ENCODE assay signal across 16 cellular contexts in genomic region chr19:4361152-4362037, GRCh38. TPM values are rescaled to one million over a fixed set of nuclear protein-coding genes. Genes with fewer than 3 reads are reported as not detected.
DNase-seq lines count a peak whose midpoint lies in the region; ATAC-seq and TF ChIP-seq lines count a peak whose summit lies in the region.
"Had no signal": no experiment of that assay in that cellular context is flagged by ENCODE, and none has a peak within 500 bp of the region (broad histone marks: within the 10 kb centered on the region; RNA-seq: fewer than 3 reads in every experiment).

No MANE protein-coding gene starts in this region.

- H3K4me1 ChIP-seq in HUES6 (ENCODE audit: control insufficient read depth, insufficient read depth, low read length) (peaks cover 20% of the 10 kb centered on the region), ectodermal cell (ENCODE audit: control insufficient read depth, insufficient read depth, low read length) (peaks cover 21% of the 10 kb centered on the region), foreskin keratinocyte (no peaks in the 10 kb centered on the region)
- H3K4me1 ChIP-seq: heart right ventricle had no signal

- no peaks in the 10 kb centered on the region for H3K79me2 ChIP-seq in neural cell (replicated peaks; ENCODE audit: insufficient read depth, low read length)

- H3K36me3 ChIP-seq in HUES6 (ENCODE audit: control insufficient read depth, insufficient read depth, low read length) (peaks cover 80% of the 10 kb centered on the region), ectodermal cell (ENCODE audit: control insufficient read depth, insufficient read depth, low read length) (peaks cover 31% of the 10 kb centered on the region), neural cell (ENCODE audit: insufficient read depth, low read length) (no peaks in the 10 kb centered on the region)

- WGBS in ectodermal cell, 2 experiments = 88 to 89% methylated on average over 49 of the region's 49 CpGs

- no peak for TF ChIP-seq RAD21 in neural cell (conservative IDR thresholded peaks at IDR 0.05)

- H3K9ac ChIP-seq in HUES6 (ENCODE audit: low read length) (peak overlapping the region; percentile 22), neural cell (ENCODE audit: low read length) (no peak overlapping the region)

- H3K9me3 ChIP-seq in HUES6 (ENCODE audit: control insufficient read depth, insufficient read depth, low read depth, low read length) = no peaks in the 10 kb centered on the region
- no peaks in the 10 kb centered on the region for H3K9me3 ChIP-seq in ectodermal cell (ENCODE audit: control insufficient read depth, low read length)
- H3K9me3 ChIP-seq in neural cell (ENCODE audit: low read length) = no peaks in the 10 kb centered on the region
- H3K9me3 ChIP-seq: heart right ventricle, thoracic aorta had no signal

- ATAC-seq in HG03159 (IDR thresholded peaks at IDR 0.05; ENCODE audit: unreplicated experiment) = no peak
- ATAC-seq in HG03571 (IDR thresholded peaks at IDR 0.05; ENCODE audit: unreplicated experiment) = no peak
- no peak for ATAC-seq in foreskin keratinocyte
- ATAC-seq in GM18517 (IDR thresholded peaks at IDR 0.05; ENCODE audit: unreplicated experiment) = no peak
- ATAC-seq: activated T-cell treated with anti-CD3 and anti-CD28 coated beads, Interleukin-2, amount 50 U/mL, for 4 hours had no signal

- no peaks in the 10 kb centered on the region for H3F3A ChIP-seq in neural cell (ENCODE audit: insufficient read depth, low read length, poor library complexity, severe bottlenecking)

- no peak overlapping the region for H3K4me2 ChIP-seq in neural cell (ENCODE audit: low read length)

- TF ChIP-seq EP300 in neural cell (conservative IDR thresholded peaks at IDR 0.05; ENCODE audit: poor library complexity, severe bottlenecking) = no peak

- no peaks in the 10 kb centered on the region for H4K20me1 ChIP-seq in neural cell (ENCODE audit: insufficient read depth)

- no peak overlapping the region for H2AFZ ChIP-seq in neural cell (ENCODE audit: low read depth, low read length)

- TF ChIP-seq CTCF in neural cell (IDR thresholded peaks at IDR 0.05; ENCODE audit: poor library complexity, severe bottlenecking) (no peak), foreskin keratinocyte (conservative IDR thresholded peaks at IDR 0.05) (no peak)

- DNase-seq in A172 (ENCODE audit: low spot score) (peak; percentile 96), foreskin keratinocyte (no peak)
- DNase-seq: activated CD4-positive, alpha-beta T cell treated with anti-CD3 and anti-CD28 coated beads, Interleukin-2, amount 50 U/mL, for 1 hour; activated naive CD8-positive, alpha-beta T cell treated with anti-CD3 and anti-CD28 coated beads, Interleukin-2, amount 10 ng/mL, durations not matched to agents 7 days and 5 days; activated T-cell treated with anti-CD3 and anti-CD28 coated beads, Interleukin-2, amount 50 U/mL, for 4 hours; heart right ventricle; left colon; T1000 had no signal

- H3K4me3 ChIP-seq in HUES6 (ENCODE audit: low read depth, low read length) (no peak overlapping the region), ectodermal cell (ENCODE audit: insufficient read depth, low read depth, low read length) (no peak overlapping the region), neural cell (ENCODE audit: low read length) (no peak overlapping the region)
- H3K4me3 ChIP-seq: heart right ventricle, thoracic aorta had no signal

- H3K27ac ChIP-seq in HUES6 (ENCODE audit: low read depth, low read length) = peak overlapping the region; percentile 75; the same call in 1 of the 2 replicates
- H3K27ac ChIP-seq in ectodermal cell (ENCODE audit: insufficient read depth, low read depth, low read length, poor library complexity, severe bottlenecking) = peak overlapping the region; percentile 40
- no peak overlapping the region for H3K27ac ChIP-seq in neural cell (ENCODE audit: low read length)
- H3K27ac ChIP-seq in foreskin keratinocyte = no peak overlapping the region
- H3K27ac ChIP-seq: epithelial cell of prostate, heart right ventricle, thoracic aorta had no signal

- H3K27me3 ChIP-seq in HUES6 (ENCODE audit: control insufficient read depth, insufficient read depth, low read length) (no peaks in the 10 kb centered on the region), ectodermal cell (ENCODE audit: control insufficient read depth, insufficient read depth, low read length, poor library complexity, severe bottlenecking) (no peaks in the 10 kb centered on the region), neural cell (ENCODE audit: insufficient read depth, low read depth, low read length) (no peaks in the 10 kb centered on the region), foreskin keratinocyte (no peaks in the 10 kb centered on the region)
- H3K27me3 ChIP-seq: heart right ventricle had no signal

- no peaks in the 10 kb centered on the region for H3K9me2 ChIP-seq in neural cell (ENCODE audit: insufficient read depth, low read length)

TF ChIP-seq in neural cell, 6 proteins besides CTCF, POLR2A, EP300 and RAD21:
- TF ChIP-seq TAF1 (IDR thresholded peaks at IDR 0.05; ENCODE audit: low read depth) (no peak), POLR2AphosphoS5 (IDR thresholded peaks at IDR 0.05) (peak; percentile 24)

RNA-seq across cellular contexts. Expression of gene MPND, which starts 18.0 kb away (rescaled TPM):
- 6.4 and 6.6 TPM in 2 replicates for total RNA-seq in A172 (2014; rRNA removed; shearing (Covaris generic))
- 36.6 TPM for polyA plus RNA-seq in ectodermal cell (2013, experiment 1 of 4)
- polyA plus RNA-seq in ectodermal cell (2013, experiment 2 of 4) = 42.0 TPM
- polyA plus RNA-seq in ectodermal cell (2013, experiment 3 of 4) = 29.8 TPM
- polyA plus RNA-seq in ectodermal cell (2013, experiment 4 of 4) = 33.9 TPM
- polyA plus RNA-seq in neural cell = 34.8 and 37.0 TPM in 2 replicates
- polyA minus RNA-seq in neural cell = 27.0 and 34.8 TPM in 2 replicates
- total RNA-seq in foreskin keratinocyte = 10.0 and 10.9 TPM in 2 replicates
- polyA plus RNA-seq in foreskin keratinocyte = 15.2 and 15.5 TPM in 2 replicates

RNA-seq across cellular contexts. Expression of gene STAP2, which starts 22.8 kb away (rescaled TPM):
- 73.5 and 96.1 TPM in 2 replicates for total RNA-seq in A172 (2014; rRNA removed; shearing (Covaris generic))
- 8.5 TPM for polyA plus RNA-seq in ectodermal cell (2013, experiment 1 of 4)
- 7.9 TPM for polyA plus RNA-seq in ectodermal cell (2013, experiment 2 of 4)
- 8.6 TPM for polyA plus RNA-seq in ectodermal cell (2013, experiment 3 of 4)
- polyA plus RNA-seq in ectodermal cell (2013, experiment 4 of 4) = 10.9 TPM
- polyA plus RNA-seq in neural cell (0.16 and 0.62 TPM in 2 replicates), foreskin keratinocyte (75.0 and 84.2 TPM in 2 replicates)
- 0.49 TPM in 1 of 2 replicates, not detected in the other for polyA minus RNA-seq in neural cell
- total RNA-seq in foreskin keratinocyte = 65.5 and 76.1 TPM in 2 replicates
- total RNA-seq: thoracic aorta had no signal

RNA-seq across cellular contexts. Expression of gene SH3GL1, which starts 39.0 kb away (rescaled TPM):
- total RNA-seq in A172 (2014; rRNA removed; shearing (Covaris generic)) = 94.0 and 137 TPM in 2 replicates
- 98.9 TPM for polyA plus RNA-seq in ectodermal cell (2013, experiment 1 of 4)
- polyA plus RNA-seq in ectodermal cell (2013, experiment 2 of 4) = 94.5 TPM
- 83.1 TPM for polyA plus RNA-seq in ectodermal cell (2013, experiment 3 of 4)
- 89.3 TPM for polyA plus RNA-seq in ectodermal cell (2013, experiment 4 of 4)
- polyA plus RNA-seq in neural cell (25.2 and 28.6 TPM in 2 replicates), foreskin keratinocyte (85.5 and 88.1 TPM in 2 replicates)
- 30.8 and 33.1 TPM in 2 replicates for polyA minus RNA-seq in neural cell
- 71.9 and 74.2 TPM in 2 replicates for total RNA-seq in foreskin keratinocyte

RNA-seq across cellular contexts. Expression of gene CHAF1A, which starts 41.0 kb away (rescaled TPM):
- total RNA-seq in A172 (2014; rRNA removed; shearing (Covaris generic)) = 37.8 and 52.7 TPM in 2 replicates
- polyA plus RNA-seq in ectodermal cell (2013, experiment 1 of 4) = 99.7 TPM
- polyA plus RNA-seq in ectodermal cell (2013, experiment 2 of 4) = 113 TPM
- polyA plus RNA-seq in ectodermal cell (2013, experiment 3 of 4) = 54.9 TPM
- 67.0 TPM for polyA plus RNA-seq in ectodermal cell (2013, experiment 4 of 4)
- polyA plus RNA-seq in neural cell = 3.1 and 9.4 TPM in 2 replicates
- polyA minus RNA-seq in neural cell = 7.5 and 11.4 TPM in 2 replicates
- total RNA-seq in foreskin keratinocyte = 35.5 and 41.6 TPM in 2 replicates
- 24.7 and 29.6 TPM in 2 replicates for polyA plus RNA-seq in foreskin keratinocyte

RNA-seq across cellular contexts. Expression of gene FSD1, which starts 57.0 kb away (rescaled TPM):
- total RNA-seq in A172 (2014; rRNA removed; shearing (Covaris generic)) = 43.2 and 61.1 TPM in 2 replicates
- 96.8 TPM for polyA plus RNA-seq in ectodermal cell (2013, experiment 1 of 4)
- 88.4 TPM for polyA plus RNA-seq in ectodermal cell (2013, experiment 2 of 4)
- polyA plus RNA-seq in ectodermal cell (2013, experiment 3 of 4) = 76.2 TPM
- polyA plus RNA-seq in ectodermal cell (2013, experiment 4 of 4) = 73.7 TPM
- polyA plus RNA-seq in neural cell (114 and 158 TPM in 2 replicates), foreskin keratinocyte (8.4 and 10.4 TPM in 2 replicates)
- 57.9 and 63.3 TPM in 2 replicates for polyA minus RNA-seq in neural cell
- 7.3 and 8.6 TPM in 2 replicates for total RNA-seq in foreskin keratinocyte
- total RNA-seq: thoracic aorta had no signal

Comparison
In these comparisons a context has a peak if more than half of its experiments do, and no peak if none do; other contexts are left out.
1. H3K27ac ChIP-seq: peak in HUES6 (single experiment) and ectodermal cell (single experiment); none in neural cell (single experiment) and foreskin keratinocyte (single experiment).